In the genomic region with DNA sequence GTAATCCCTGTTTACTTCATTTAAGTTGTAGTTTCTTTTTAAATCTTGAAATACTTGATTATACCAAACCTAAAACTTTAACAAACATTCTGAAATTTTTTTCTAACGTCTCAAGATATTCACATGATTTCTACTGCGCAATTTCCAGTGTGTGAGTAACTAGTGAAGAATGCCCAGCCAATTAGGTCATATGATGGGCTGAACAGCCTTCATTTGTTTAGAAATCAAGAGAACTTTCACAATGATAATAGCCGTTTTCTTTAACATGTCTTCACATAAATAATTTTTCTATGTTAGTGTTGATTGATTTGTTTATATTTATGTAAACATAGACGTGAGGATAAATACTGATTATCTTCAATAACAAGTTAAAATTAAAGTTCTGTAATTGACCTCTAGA, we compare ENCODE assay signal across 10 cellular contexts. TPM values are rescaled to one million over a fixed set of nuclear protein-coding genes. Genes with fewer than 3 reads are reported as not detected.
DNase-seq lines count a peak whose midpoint lies in the region; ATAC-seq and TF ChIP-seq lines count a peak whose summit lies in the region.
"Had no signal": no experiment of that assay in that cellular context is flagged by ENCODE, and none has a peak within 500 bp of the region (broad histone marks: within the 10 kb centered on the region; RNA-seq: fewer than 3 reads in every experiment).

No MANE protein-coding gene starts in this region.

- H3K27me3 ChIP-seq in uterus: no peaks in the 10 kb centered on the region

- H3K9me3 ChIP-seq in uterus: no peaks in the 10 kb centered on the region

- no peak for ATAC-seq in GM18870 (IDR thresholded peaks at IDR 0.05; ENCODE audit: unreplicated experiment)

- no peak overlapping the region for H3K4me3 ChIP-seq in uterus

- DNase-seq in M059J (ENCODE audit: low read depth): peak; percentile 77
- DNase-seq in dermis blood vessel endothelial cell: peak; percentile 85
- peak; percentile 87 for DNase-seq in medulla oblongata (ENCODE audit: extremely low spot score)
- DNase-seq in uterus: peak in 1 of 2 donors; percentile 66
- DNase-seq in RPMI8226: no peak
- no peak for DNase-seq in NCI-H2029 treated with DMSO at 0.1 percent for 48 hours (lab: John Stamatoyannopoulos, UW)
- DNase-seq: effector CD4-positive, alpha-beta T cell; stimulated activated CD4-positive, alpha-beta T cell treated with anti-CD3 and anti-CD28 coated beads, Interleukin-4, amount 100 ng/mL, for 24 hours; T-helper 9 cell had no signal

- TF ChIP-seq CTCF in uterus (IDR thresholded peaks at IDR 0.05): no peak

- H3K27ac ChIP-seq in uterus: peak overlapping the region; percentile 76 to 90

- H3K36me3 ChIP-seq in uterus: no peaks in the 10 kb centered on the region

- no peak for TF ChIP-seq POLR2A in uterus (IDR thresholded peaks at IDR 0.05)

- intact Hi-C loops in uterus (cut with DNase I; ENCODE audit: low total_unique reads): no loop called here

- H3K4me1 ChIP-seq in uterus: no peaks in the 10 kb centered on the region

RNA-seq across cellular contexts. Expression of a gene that starts 21.8 kb away (rescaled TPM):
- 15.5 and 18.4 TPM in 2 replicates for total RNA-seq in M059J (2014; rRNA removed; shearing (Covaris generic))
- 12.9 and 22.4 TPM in 2 replicates for total RNA-seq in dermis blood vessel endothelial cell
- 10 to 100 TPM in 3 of 4 donors, 1 to 10 TPM in 1; 3.6 to 31.5 (median 19.9) TPM for total RNA-seq in uterus

RNA-seq across cellular contexts. Expression of a gene that starts 48.6 kb away (rescaled TPM):
- 32.0 and 37.5 TPM in 2 replicates for total RNA-seq in M059J (2014; rRNA removed; shearing (Covaris generic))
- 15.5 and 27.9 TPM in 2 replicates for total RNA-seq in dermis blood vessel endothelial cell
- 10 to 100 TPM in 3 of 4 donors, 1 to 10 TPM in 1; 2.6 to 48.9 (median 18.4) TPM for total RNA-seq in uterus

Comparison
In these comparisons a context has a peak if more than half of its experiments do, and no peak if none do; other contexts are left out.
1. DNase-seq: peak in M059J (single experiment), dermis blood vessel endothelial cell (single experiment) and medulla oblongata (single experiment); none in RPMI8226 (single experiment) and NCI-H2029 treated with DMSO at 0.1 percent for 48 hours (single experiment).